ENCODE assay signal across 8 cellular contexts in genomic region chr16:57807968-57808528, GRCh38. TPM values are rescaled to one million over a fixed set of nuclear protein-coding genes. Genes with fewer than 3 reads are reported as not detected.
DNase-seq lines count a peak whose midpoint lies in the region; ATAC-seq and TF ChIP-seq lines count a peak whose summit lies in the region.

No MANE protein-coding gene starts in this region.

- no peaks in the 10 kb centered on the region for H3K9me3 ChIP-seq in CD4-positive, alpha-beta memory T cell (ENCODE audit: control insufficient read depth in 1 of 2, low read length in 2 of 2)
- no peaks in the 10 kb centered on the region for H3K9me3 ChIP-seq in left ventricle myocardium inferior (replicated peaks)

- no peaks in the 10 kb centered on the region for H3K36me3 Mint-ChIP-seq in CD4-positive, alpha-beta memory T cell

- intact Hi-C loops in CD4-positive, alpha-beta memory T cell (cut with micrococcal nuclease), result no loop called here
- intact Hi-C loops in left ventricle myocardium inferior (cut with micrococcal nuclease), result no loop called here
- intact Hi-C loops in sciatic nerve (cut with DNase I), result loop anchor here (10.0 kb wide), 1 partner anchor 57 kb away; no protein-coding TSS in a partner anchor

- TF ChIP-seq CTCF in left ventricle myocardium inferior (IDR thresholded peaks at IDR 0.05; ENCODE audit: borderline replicate concordance), result no peak

- peak; percentile 90 for ATAC-seq in sciatic nerve

- peaks cover 16 to 39% (median 25%) of the 10 kb centered on the region in 4 donors for H3K4me1 Mint-ChIP-seq in CD4-positive, alpha-beta memory T cell

- H3K27ac Mint-ChIP-seq in CD4-positive, alpha-beta memory T cell, result peak overlapping the region in 5 of 7 donors; percentile 23 to 91 (median 45)

- H3K9me3 Mint-ChIP-seq in CD4-positive, alpha-beta memory T cell, result no peaks in the 10 kb centered on the region

- H3K36me3 ChIP-seq in CD4-positive, alpha-beta memory T cell (ENCODE audit: insufficient read depth, low read length), result no peaks in the 10 kb centered on the region
- no peaks in the 10 kb centered on the region for H3K36me3 ChIP-seq in left ventricle myocardium inferior

- H3K4me3 Mint-ChIP-seq in CD4-positive, alpha-beta memory T cell, result peak overlapping the region in 7 of 8 donors; percentile 46 to 84 (median 75)

- no peak overlapping the region for H3K4me3 ChIP-seq in CD4-positive, alpha-beta memory T cell (ENCODE audit: low read length in 2 of 2)
- H3K4me3 ChIP-seq in left ventricle myocardium inferior, result peak overlapping the region; percentile 44

- CTCF ChIA-PET in CD4-positive, alpha-beta memory T cell (lab: Charles Lee; ENCODE audit: partially characterized antibody), result interaction anchor here (1.1 to 1.6 kb wide), 2 partner anchors 8 to 12 kb away, joined by 3 to 5 read pairs; no protein-coding TSS in a partner anchor

- no peaks in the 10 kb centered on the region for H3K27me3 ChIP-seq in CD4-positive, alpha-beta memory T cell (ENCODE audit: insufficient read depth, low read length)
- no peaks in the 10 kb centered on the region for H3K27me3 ChIP-seq in left ventricle myocardium inferior (ENCODE audit: low read depth)

- H3K27me3 Mint-ChIP-seq in CD4-positive, alpha-beta memory T cell, result peaks cover 2 to 7% of the 10 kb centered on the region in 2 donors

- H3K4me1 ChIP-seq in CD4-positive, alpha-beta memory T cell (ENCODE audit: insufficient read depth, low read length), result peaks cover 37% of the 10 kb centered on the region
- H3K4me1 ChIP-seq in left ventricle myocardium inferior, result peaks cover 64% of the 10 kb centered on the region

- peak in 4 of 5 donors; percentile 29 to 59 (median 34) for DNase-seq in CD4-positive, alpha-beta memory T cell
- peak; percentile 94 for DNase-seq in HS-5 (ENCODE audit: low read depth)
- peak; percentile 76 for DNase-seq in SKM-1 (lab: John Stamatoyannopoulos, UW; ENCODE audit: unreplicated experiment)
- DNase-seq in activated naive CD8-positive, alpha-beta T cell treated with anti-CD3 and anti-CD28 coated beads, Interleukin-2, amount 50 U/mL, for 16 hours (ENCODE audit: low read depth, low spot score), result peak; percentile 27
- DNase-seq in left ventricle myocardium inferior, result peak; percentile 82
- peak; percentile 84 for DNase-seq in sciatic nerve (ENCODE audit: low spot score)
- DNase-seq in NCI-H1930 (lab: John Stamatoyannopoulos, UW), result no peak
- no peak for DNase-seq in cerebellum (ENCODE audit: low spot score)

- no peak overlapping the region for H3K27ac ChIP-seq in CD4-positive, alpha-beta memory T cell (ENCODE audit: low read depth, low read length)
- no peak overlapping the region for H3K27ac ChIP-seq in left ventricle myocardium inferior (replicated peaks)

- POLR2A ChIA-PET in CD4-positive, alpha-beta memory T cell (lab: Charles Lee; ENCODE audit: partially characterized antibody), result interaction anchor here (1.2 to 1.4 kb wide), 2 partner anchors 11 to 191 kb away, joined by 3 read pairs; no protein-coding TSS in a partner anchor

RNA-seq across cellular contexts. Expression of gene KIFC3, which starts 5.8 kb away (rescaled TPM):
- total RNA-seq in CD4-positive, alpha-beta memory T cell, result 1 to 10 TPM; 1.6 to 1.9 TPM
- polyA plus RNA-seq in CD4-positive, alpha-beta memory T cell, result not detected
- 63.5 TPM for total RNA-seq in left ventricle myocardium inferior
- 94.3 TPM for total RNA-seq in sciatic nerve
- 14.0 TPM for total RNA-seq in cerebellum

Comparison
In these comparisons a context has a peak if more than half of its experiments do, and no peak if none do; other contexts are left out.
1. DNase-seq: peak in CD4-positive, alpha-beta memory T cell (4 of 5), HS-5 (single experiment), SKM-1 (single experiment), activated naive CD8-positive, alpha-beta T cell treated with anti-CD3 and anti-CD28 coated beads, Interleukin-2, amount 50 U/mL, for 16 hours (single experiment), left ventricle myocardium inferior (single experiment) and sciatic nerve (single experiment); none in NCI-H1930 (0 of 2) and cerebellum (single experiment).